Comparison of ENCODE assay signal across 34 cellular contexts in genomic region chr10:30403494-30403893, GRCh38.
"Had no signal": no experiment of that assay in that cellular context is flagged by ENCODE, and none has a peak within 500 bp of the region (broad histone marks: within the 10 kb centered on the region; RNA-seq: fewer than 3 reads in every experiment).

No MANE protein-coding gene starts in this region.

- H3K36me3 ChIP-seq: adrenal gland, brain microvascular endothelial cell, breast epithelium had no signal

- H3K4me3 ChIP-seq: adrenal gland, body of pancreas, breast epithelium had no signal

- H3K27me3 ChIP-seq: adrenal gland, body of pancreas, brain microvascular endothelial cell, breast epithelium had no signal

- H3K27ac ChIP-seq: adrenal gland, body of pancreas, brain microvascular endothelial cell, breast epithelium, VCaP had no signal

- FAIRE-seq: astrocyte, TTC549 had no signal

- H3K9me3 ChIP-seq: adrenal gland had no signal

- DNase-seq: activated B cell treated with CpG ODN at 0.5 μM for 24 hours; activated CD4-positive, alpha-beta memory T cell treated with anti-CD3 and anti-CD28 coated beads for 36 hours; activated CD4-positive, alpha-beta T cell treated with anti-CD3 and anti-CD28 coated beads for 4 hours; activated CD4-positive, alpha-beta T cell treated with anti-CD3 and anti-CD28 coated beads, Interleukin-2, amount 10 ng/mL, durations not matched to agents 24 days and 14 days; activated CD4-positive, alpha-beta T cell treated with anti-CD3 and anti-CD28 coated beads, Interleukin-2, amount 50 U/mL, for 1 hour; activated CD4-positive, alpha-beta T cell treated with anti-CD3 and anti-CD28 coated beads, Interleukin-2, amount 50 U/mL, for 4 hours; activated CD4-positive, CD25-positive, alpha-beta regulatory T cell treated with anti-CD3 and anti-CD28 coated beads, Interleukin-2, amount 50 U/mL, for 72 hours; activated CD8-positive, alpha-beta memory T cell treated with anti-CD3 and anti-CD28 coated beads, Interleukin-2, amount 50 U/mL, for 4 hours; activated CD8-positive, alpha-beta T cell treated with anti-CD3 and anti-CD28 coated beads for 36 hours; activated effector memory CD4-positive, alpha-beta T cell treated with anti-CD3 and anti-CD28 coated beads, Interleukin-2, amount 50 U/mL, for 16 hours; activated gamma-delta T cell treated with Interleukin-2 at 50 U/mL for 16 hours; activated naive CD4-positive, alpha-beta T cell; activated naive CD4-positive, alpha-beta T cell treated with anti-CD3 and anti-CD28 coated beads for 36 hours; activated naive CD4-positive, alpha-beta T cell treated with anti-CD3 and anti-CD28 coated beads, Interleukin-2, amount 50 U/mL, for 16 hours; activated naive CD8-positive, alpha-beta T cell treated with anti-CD3 and anti-CD28 coated beads for 36 hours; activated T-cell treated with anti-CD3 and anti-CD28 coated beads for 4 hours; activated T-cell treated with anti-CD3 and anti-CD28 coated beads, Interleukin-2, amount 50 U/mL, for 1 hour; activated T-cell treated with anti-CD3 and anti-CD28 coated beads, Interleukin-2, amount 50 U/mL, for 4 hours; activated T-cell treated with anti-CD3 and anti-CD28 coated beads, Interleukin-2, amount 50 U/mL, for 72 hours; adrenal gland; amniotic stem cell; aorta; body of pancreas; brain microvascular endothelial cell; central memory CD4-positive, alpha-beta T cell; T-helper 1 cell; T-helper 2 cell; T-helper 9 cell had no signal

- ATAC-seq: activated CD8-positive, alpha-beta T cell treated with anti-CD3 and anti-CD28 coated beads for 36 hours; activated naive CD4-positive, alpha-beta T cell treated with anti-CD3 and anti-CD28 coated beads, Interleukin-2, amount 50 U/mL, for 72 hours; activated T-cell treated with anti-CD3 and anti-CD28 coated beads, Interleukin-2, amount 50 U/mL, for 4 hours; activated T-cell treated with anti-CD3 and anti-CD28 coated beads, Interleukin-2, amount 50 U/mL, for 72 hours; activated T-helper 17 cell treated with anti-CD3 and anti-CD28 coated beads, Interleukin-2, amount 50 U/mL, for 72 hours; body of pancreas had no signal

- H3K4me1 ChIP-seq: adrenal gland, body of pancreas, breast epithelium had no signal
